ENCODE assay signal across 23 cellular contexts in genomic region chr18:48910972-48911545, GRCh38. TPM values are rescaled to one million over a fixed set of nuclear protein-coding genes. Genes with fewer than 3 reads are reported as not detected.
A peak's percentile ranks its signal among the peaks of the same experiment; 100 is the strongest.
DNase-seq lines count a peak whose midpoint lies in the region; ATAC-seq and TF ChIP-seq lines count a peak whose summit lies in the region.
"Had no signal": no experiment of that assay in that cellular context is flagged by ENCODE, and none has a peak within 500 bp of the region (broad histone marks: within the 10 kb centered on the region; RNA-seq: fewer than 3 reads in every experiment).

No MANE protein-coding gene starts in this region.

- no peak overlapping the region for H3K4me2 ChIP-seq in GM23338
- H3K4me2 ChIP-seq: BLaER1, KMS-11 had no signal

- H3K27me3 ChIP-seq in GM23338 (ENCODE audit: insufficient read depth): no peaks in the 10 kb centered on the region
- H3K27me3 ChIP-seq: BLaER1, SJSA1 had no signal

- no peaks in the 10 kb centered on the region for H4K20me1 ChIP-seq in GM23338 (replicated peaks; ENCODE audit: insufficient read depth)
- H4K20me1 ChIP-seq: BLaER1 had no signal

- no peak overlapping the region for H3K4me3 ChIP-seq in GM23338
- H3K4me3 ChIP-seq: BLaER1, GM23248, SJSA1 had no signal

- DNase-seq in GM23338 (ENCODE audit: low spot score) (no peak), NCI-H69 (lab: John Stamatoyannopoulos, UW) (peak; percentile 37), islet precursor cell (peak; percentile 53), posterior vena cava (ENCODE audit: low spot score) (peak; percentile 29), DMS153 (lab: John Stamatoyannopoulos, UW) (no peak)
- DNase-seq in activated CD4-positive, alpha-beta T cell treated with anti-CD3 and anti-CD28 coated beads, Interleukin-2, amount 50 U/mL, for 48 hours: no peak
- DNase-seq: Caco-2; CD4-positive, alpha-beta memory T cell; DMS 273 treated with DMSO at 0.1 percent for 48 hours; DND-41; GM23248; HCEC 1CT; NCI-H1105; NCI-H146; NCI-H2029; NCI-H345; NCI-H524; OCI-M1 had no signal

- H3K79me2 ChIP-seq in GM23338 (replicated peaks; ENCODE audit: insufficient read depth): no peaks in the 10 kb centered on the region

- no peak for TF ChIP-seq CTCF in GM23338 (conservative IDR thresholded peaks at IDR 0.05; ENCODE audit: low read depth in 2 of 2)

- 0 out of 2 replicates have a peak overlapping the region, but pooled peaks have one; percentile 23 for H2AFZ ChIP-seq in GM23338
- H2AFZ ChIP-seq: GM23248 had no signal

- peaks cover 11% of the 10 kb centered on the region for H3K4me1 Mint-ChIP-seq in GM23338

- H3K27ac Mint-ChIP-seq in GM23338: no peak overlapping the region

- ATAC-seq in GM23338 (no peak), HG03469 (IDR thresholded peaks at IDR 0.05; ENCODE audit: unreplicated experiment) (no peak)
- ATAC-seq: Right ventricle myocardium inferior had no signal

- H3K36me3 ChIP-seq in GM23338 (ENCODE audit: insufficient read depth): no peaks in the 10 kb centered on the region
- H3K36me3 ChIP-seq: BLaER1 had no signal

- H3K9me3 Mint-ChIP-seq in GM23338: no peaks in the 10 kb centered on the region; the same call in 2 of the 3 replicates
- H3K9me3 Mint-ChIP-seq: CD4-positive, alpha-beta memory T cell had no signal

- no peak overlapping the region for H3K27ac ChIP-seq in GM23338 (ENCODE audit: low read depth)
- H3K27ac ChIP-seq: BLaER1, GM23248, KMS-11, SJSA1 had no signal

- no peaks in the 10 kb centered on the region for H3K36me3 Mint-ChIP-seq in GM23338 (ENCODE audit: low read depth)
- H3K36me3 Mint-ChIP-seq: CD4-positive, alpha-beta memory T cell had no signal

- intact Hi-C loops in posterior vena cava (cut with DNase I): no loop called here

- no peaks in the 10 kb centered on the region for H3K9me2 ChIP-seq in GM23338 (ENCODE audit: insufficient read depth)

- H3K4me1 ChIP-seq in GM23338 (ENCODE audit: insufficient read depth): 0 out of 2 replicates have a peak, but pooled peaks cover 11% of the 10 kb centered on the region
- H3K4me1 ChIP-seq: Caco-2 had no signal

- H3K4me3 Mint-ChIP-seq in GM23338: no peak overlapping the region

- H3F3A ChIP-seq in GM23338 (replicated peaks; ENCODE audit: low read depth): no peaks in the 10 kb centered on the region

- H3K27me3 Mint-ChIP-seq in GM23338 (ENCODE audit: insufficient read depth, low read depth, poor library complexity): peaks cover 5% of the 10 kb centered on the region

TF ChIP-seq in GM23338, 12 proteins besides CTCF, POLR2A, EP300 and RAD21:
- TF ChIP-seq STAT1 (IDR thresholded peaks at IDR 0.05; ENCODE audit: unreplicated experiment) (no peak), ZNF114 (CRISPR knock-in tag; IDR thresholded peaks at IDR 0.05) (no peak), ETS1 (IDR thresholded peaks at IDR 0.05) (no peak), EZH2phosphoT487 (IDR thresholded peaks at IDR 0.05; ENCODE audit: unreplicated experiment) (no peak), POLR2AphosphoS5 (IDR thresholded peaks at IDR 0.05; ENCODE audit: low read depth) (no peak), ZNF331 (CRISPR knock-in tag; IDR thresholded peaks at IDR 0.05; ENCODE audit: low read depth) (no peak)
TF ChIP-seq in GM23338: peak in this region for 0.

RNA-seq across cellular contexts. Expression of gene SMAD7, which starts 39.7 kb away (rescaled TPM):
- total RNA-seq in GM23338 (2014; rRNA removed; shearing (Covaris generic)): 28.8 and 29.8 TPM in 2 replicates
- polyA plus RNA-seq in GM23338 (2016; fragmentation: Nextera tagmentation; extraction: Ambion mirVana): 11.8 and 12.0 TPM in 2 replicates
- total RNA-seq in posterior vena cava: 10 to 100 TPM; 34.7 to 36.8 TPM

Comparison
In these comparisons a context has a peak if more than half of its experiments do, and no peak if none do; other contexts are left out.
1. DNase-seq: peak in NCI-H69 (single experiment), islet precursor cell (single experiment) and posterior vena cava (single experiment); none in GM23338 (single experiment), DMS153 (single experiment) and activated CD4-positive, alpha-beta T cell treated with anti-CD3 and anti-CD28 coated beads, Interleukin-2, amount 50 U/mL, for 48 hours (0 of 2).